ENCODE assay signal across 9 cellular contexts in the genomic region with DNA sequence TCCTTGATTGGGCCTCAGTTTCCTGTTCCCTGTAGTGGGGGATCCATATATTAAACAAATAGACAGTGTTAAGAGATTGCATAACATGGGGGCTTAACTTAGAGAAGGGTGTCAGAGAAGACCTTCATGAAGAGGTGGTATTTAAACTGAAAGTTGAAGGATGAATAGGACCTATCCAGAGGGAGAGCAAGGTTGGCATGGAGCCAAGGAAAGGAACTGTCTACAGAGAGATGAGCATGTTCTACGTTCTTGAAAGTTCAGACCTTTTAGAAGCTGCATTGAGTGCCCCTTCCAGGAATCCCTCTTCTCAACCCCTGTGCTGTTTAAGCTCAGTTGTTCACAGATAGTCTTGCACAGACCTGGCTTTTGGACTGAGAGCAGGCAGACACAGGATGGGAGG. TPM values are rescaled to one million over a fixed set of nuclear protein-coding genes. Genes with fewer than 3 reads are reported as not detected.
A peak's percentile ranks its signal among the peaks of the same experiment; 100 is the strongest.
DNase-seq lines count a peak whose midpoint lies in the region; ATAC-seq and TF ChIP-seq lines count a peak whose summit lies in the region.
"Had no signal": no experiment of that assay in that cellular context is flagged by ENCODE, and none has a peak within 500 bp of the region (broad histone marks: within the 10 kb centered on the region; RNA-seq: fewer than 3 reads in every experiment).

No MANE protein-coding gene starts in this region.

- H4K5ac ChIP-seq in IMR-90 (ENCODE audit: low read depth, low read length) = no peak overlapping the region

- DNase-seq in DMS53 (lab: John Stamatoyannopoulos, UW) = peak; percentile 2
- no peak for DNase-seq in DMS53 treated with DMSO at 0.1 percent for 48 hours (lab: John Stamatoyannopoulos, UW; ENCODE audit: unreplicated experiment)
- peak; percentile 12 for DNase-seq in IMR-90
- DNase-seq in chondrocyte (ENCODE audit: low spot score) = no peak
- no peak for DNase-seq in retina

- TF ChIP-seq CTCF in IMR-90 (conservative IDR thresholded peaks at IDR 0.05; ENCODE audit: low read depth, low read length) = no peak
- TF ChIP-seq CTCF in chondrocyte (IDR thresholded peaks at IDR 0.05) = no peak
- TF ChIP-seq CTCF in neural cell (IDR thresholded peaks at IDR 0.05; ENCODE audit: poor library complexity, severe bottlenecking) = no peak

- H3K4me3 ChIP-seq in IMR-90 (ENCODE audit: insufficient read depth, low read depth, low read length) (no peak overlapping the region), neural cell (ENCODE audit: low read length) (peak overlapping the region; percentile 86)

- no peak overlapping the region for H2BK120ac ChIP-seq in IMR-90 (ENCODE audit: low read depth, low read length)

- H2AK9ac ChIP-seq in IMR-90 (replicated peaks; ENCODE audit: low read depth, low read length, poor library complexity) = no peak overlapping the region

- no peaks in the 10 kb centered on the region for H3K9me2 ChIP-seq in neural cell (ENCODE audit: insufficient read depth, low read length)

- peaks cover 25 to 49% of the 10 kb centered on the region in 2 experiments for H3K79me1 ChIP-seq in IMR-90 (ENCODE audit: low read depth in 1 of 2, low read length in 2 of 2)

- dilution Hi-C loops in IMR-90 (cut with HindIII; ENCODE audit: low sequenced_read_pairs, unreplicated experiment) = no loop called here

- H4K91ac ChIP-seq in IMR-90 (ENCODE audit: insufficient read depth, low read depth, low read length) = no peak overlapping the region

- no peak overlapping the region for H4K8ac ChIP-seq in IMR-90 (ENCODE audit: low read depth in 2 of 2, low read length in 2 of 2)

- H2AFZ ChIP-seq in IMR-90 (replicated peaks; ENCODE audit: low read length, poor library complexity) = no peak overlapping the region
- H2AFZ ChIP-seq in neural cell (ENCODE audit: low read depth, low read length) = no peak overlapping the region

- H3K36me3 Mint-ChIP-seq in chondrocyte (ENCODE audit: low read depth) = peaks cover 16% of the 10 kb centered on the region

- H3K27me3 Mint-ChIP-seq in chondrocyte (ENCODE audit: low read depth) = no peaks in the 10 kb centered on the region

- H3K9me1 ChIP-seq in IMR-90 (ENCODE audit: insufficient read depth, low read length) = peaks cover 4% of the 10 kb centered on the region

- H3K79me2 ChIP-seq in neural cell (replicated peaks; ENCODE audit: insufficient read depth, low read length) = peaks cover 34% of the 10 kb centered on the region

- peak overlapping the region; percentile 10 for H3K27ac Mint-ChIP-seq in chondrocyte (ENCODE audit: unreplicated experiment)

- no peak overlapping the region for H3K14ac ChIP-seq in IMR-90 (replicated peaks; ENCODE audit: low read depth, low read length)

- WGBS in IMR-90 (ENCODE audit: extremely low coverage in 2 of 2, insufficient read length in 1 of 2), 2 experiments = no CpG with 5 or more reads among the region's 1 CpG

- H3K27ac ChIP-seq in IMR-90 (ENCODE audit: insufficient read depth, low read length) (no peak overlapping the region), neural cell (ENCODE audit: low read length) (no peak overlapping the region)

- H3K36me3 ChIP-seq in IMR-90 (ENCODE audit: control insufficient read depth, insufficient read depth, low read length) (peaks cover 20% of the 10 kb centered on the region), neural cell (ENCODE audit: insufficient read depth, low read length) (peaks cover 10% of the 10 kb centered on the region)
- H3K36me3 ChIP-seq: breast epithelium had no signal

- no peak overlapping the region for H3K9ac ChIP-seq in IMR-90 (ENCODE audit: low read depth, low read length)
- no peak overlapping the region for H3K9ac ChIP-seq in neural cell (ENCODE audit: low read length)

- H3K4me1 Mint-ChIP-seq in chondrocyte (ENCODE audit: low read depth) = peaks cover 28% of the 10 kb centered on the region

- H4K20me1 ChIP-seq in IMR-90 (ENCODE audit: insufficient read depth, low read length) = peaks cover 36% of the 10 kb centered on the region
- no peaks in the 10 kb centered on the region for H4K20me1 ChIP-seq in neural cell (ENCODE audit: insufficient read depth)

- intact Hi-C loops in IMR-90 (cut with micrococcal nuclease) = loop anchor here (10.0 kb wide), 1 partner anchor 316 kb away; no protein-coding TSS in a partner anchor

- H3K9me3 ChIP-seq in IMR-90 (ENCODE audit: control insufficient read depth, insufficient read depth, low read length) (no peaks in the 10 kb centered on the region), neural cell (ENCODE audit: low read length) (no peaks in the 10 kb centered on the region)
- H3K9me3 ChIP-seq: breast epithelium had no signal

- no peak overlapping the region for H3K18ac ChIP-seq in IMR-90 (ENCODE audit: low read depth, low read length)

- H3K23ac ChIP-seq in IMR-90 (ENCODE audit: low read depth, low read length) = no peak overlapping the region; the same call in 1 of the 2 replicates

- no peak overlapping the region for H2BK20ac ChIP-seq in IMR-90 (ENCODE audit: low read depth, low read length)

- H3K4me2 ChIP-seq in IMR-90 (ENCODE audit: low read depth, low read length) = no peak overlapping the region
- H3K4me2 ChIP-seq in neural cell (ENCODE audit: low read length) = no peak overlapping the region

- no peaks in the 10 kb centered on the region for H3K9me3 Mint-ChIP-seq in chondrocyte (ENCODE audit: low read depth)

- no peak overlapping the region for H2BK15ac ChIP-seq in IMR-90 (ENCODE audit: low read depth, low read length)

- no peak for TF ChIP-seq POLR2A in IMR-90 (IDR thresholded peaks at IDR 0.05; ENCODE audit: low read depth, low read length)

- no peaks in the 10 kb centered on the region for H3F3A ChIP-seq in neural cell (ENCODE audit: insufficient read depth, low read length, poor library complexity, severe bottlenecking)

- H3K4me1 ChIP-seq in IMR-90 (ENCODE audit: control insufficient read depth, insufficient read depth, low read length) = peaks cover 6% of the 10 kb centered on the region

- H2AK5ac ChIP-seq in IMR-90 (ENCODE audit: low read depth, low read length) = no peak overlapping the region

- no peaks in the 10 kb centered on the region for H3K27me3 ChIP-seq in IMR-90 (ENCODE audit: control insufficient read depth, insufficient read depth, low read length)
- H3K27me3 ChIP-seq in neural cell (ENCODE audit: insufficient read depth, low read depth, low read length) = no peaks in the 10 kb centered on the region
- H3K27me3 ChIP-seq: breast epithelium had no signal

- TF ChIP-seq EP300 in neural cell (conservative IDR thresholded peaks at IDR 0.05; ENCODE audit: poor library complexity, severe bottlenecking) = no peak

- no peak overlapping the region for H3K56ac ChIP-seq in IMR-90 (ENCODE audit: extremely low read depth, insufficient read depth, low read length)

- no peak overlapping the region for H3K4ac ChIP-seq in IMR-90 (ENCODE audit: low read depth, low read length)

- BruUV-seq in IMR-90 (replicated peaks; lab: Mats Ljungman, UMichigan) = no TSS peak

- in situ Hi-C loops in IMR-90 (cut with MboI; ENCODE audit: low sequenced_read_pairs) = loop anchor here (10.0 kb wide), 1 partner anchor 304 kb away; the partner anchor contains the start of gene FLNB

- no peak overlapping the region for H3K4me3 Mint-ChIP-seq in chondrocyte (ENCODE audit: unreplicated experiment)

- ATAC-seq in IMR-90 (ENCODE audit: low read depth) = no peak
- no peak for ATAC-seq in HG03045 (IDR thresholded peaks at IDR 0.05; ENCODE audit: unreplicated experiment)
- ATAC-seq in HG03095 (IDR thresholded peaks at IDR 0.05; ENCODE audit: unreplicated experiment) = no peak

- no peak for TF ChIP-seq RAD21 in IMR-90 (IDR thresholded peaks at IDR 0.05; ENCODE audit: low read length)
- TF ChIP-seq RAD21 in neural cell (conservative IDR thresholded peaks at IDR 0.05) = no peak

- POLR2A ChIA-PET in IMR-90 (lab: Charles Lee; ENCODE audit: unreplicated experiment) = no interaction called here

- CTCF ChIA-PET in IMR-90 (lab: Yijun Ruan, JAX) = interaction anchor here (0.5 to 1.0 kb wide), 2 partner anchors 12 to 267 kb away, joined by 3 read pairs; no protein-coding TSS in a partner anchor

- no peak overlapping the region for H2BK5ac ChIP-seq in IMR-90 (ENCODE audit: low read depth, low read length, poor library complexity, severe bottlenecking)

TF ChIP-seq in IMR-90, 13 proteins besides CTCF, POLR2A, EP300 and RAD21 (continues in another document):
- TF ChIP-seq USF2 (IDR thresholded peaks at IDR 0.05; ENCODE audit: low read depth, low read length) = no peak

TF ChIP-seq in neural cell, 6 proteins besides CTCF, POLR2A, EP300 and RAD21 (continues in another document):
- no peak for TF ChIP-seq POLR2AphosphoS5 (IDR thresholded peaks at IDR 0.05)

RNA-seq across cellular contexts. Expression of gene HTD2, which starts 2.4 kb away (rescaled TPM):
- total RNA-seq in IMR-90 (2012; rRNA removed) = 11.4 and 13.3 TPM in 2 replicates
- 5.7 and 6.4 TPM in 2 replicates for polyA plus RNA-seq in IMR-90 (2012; rRNA removed)
- 1.5 and 1.9 TPM in 2 replicates for polyA plus RNA-seq in IMR-90 (2012; cell fraction: cytosol; rRNA removed)
- 0.73 and 4.8 TPM in 2 replicates for polyA plus RNA-seq in IMR-90 (2012; cell fraction: nucleus; rRNA removed; ENCODE audit: low replicate concordance)
- total RNA-seq in chondrocyte = 5.0 to 10.9 TPM (median 7.2 TPM) in 3 replicates
- 19.0 and 23.2 TPM in 2 replicates for polyA plus RNA-seq in neural cell
- polyA minus RNA-seq in neural cell = 17.0 and 20.5 TPM in 2 replicates

RNA-seq across cellular contexts. Expression of gene RPP14, which starts 2.7 kb away (rescaled TPM):
- total RNA-seq in IMR-90 (2012; rRNA removed) (6.6 and 11.9 TPM in 2 replicates), chondrocyte (11.2 to 16.0 TPM (median 14.2 TPM) in 3 replicates)
- polyA plus RNA-seq in IMR-90 (2012; rRNA removed) (6.5 and 7.8 TPM in 2 replicates), neural cell (12.8 and 13.0 TPM in 2 replicates)
- 3.2 TPM in 2 replicates for polyA plus RNA-seq in IMR-90 (2012; cell fraction: cytosol; rRNA removed)
- 1.6 and 7.7 TPM in 2 replicates for polyA plus RNA-seq in IMR-90 (2012; cell fraction: nucleus; rRNA removed; ENCODE audit: low replicate concordance)
- 19.0 and 20.9 TPM in 2 replicates for polyA minus RNA-seq in neural cell

RNA-seq across cellular contexts. Expression of gene PXK, which starts 24.0 kb away (rescaled TPM):
- 14.3 and 15.6 TPM in 2 replicates for total RNA-seq in IMR-90 (2012; rRNA removed)
- polyA plus RNA-seq in IMR-90 (2012; rRNA removed) = 16.4 and 17.7 TPM in 2 replicates
- polyA plus RNA-seq in IMR-90 (2012; cell fraction: cytosol; rRNA removed) = 7.9 and 8.2 TPM in 2 replicates
- 5.9 and 25.5 TPM in 2 replicates for polyA plus RNA-seq in IMR-90 (2012; cell fraction: nucleus; rRNA removed; ENCODE audit: low replicate concordance)
- total RNA-seq in chondrocyte = 30.2 to 32.0 TPM (median 31.4 TPM) in 3 replicates
- 37.7 and 40.4 TPM in 2 replicates for polyA plus RNA-seq in neural cell
- polyA minus RNA-seq in neural cell = 60.1 and 61.6 TPM in 2 replicates

Comparison
In these comparisons a context has a peak if more than half of its experiments do, and no peak if none do; other contexts are left out.
1. DNase-seq: peak in DMS53 (single experiment) and IMR-90 (single experiment); none in DMS53 treated with DMSO at 0.1 percent for 48 hours (single experiment), chondrocyte (single experiment) and retina (single experiment).